ENCODE assay signal across 8 cellular contexts in genomic region chr16:29815793-29816693, GRCh38.
DNase-seq lines count a peak whose midpoint lies in the region; ATAC-seq and TF ChIP-seq lines count a peak whose summit lies in the region.

Gene PAGR1, plus strand, starts transcription at chr16:29816152. Its CDS starts 374 bp downstream, at chr16:29816526.

- ATAC-seq in GM19043 (IDR thresholded peaks at IDR 0.05; ENCODE audit: low read depth, unreplicated experiment) (peak; percentile 44), HG03432 (IDR thresholded peaks at IDR 0.05; ENCODE audit: unreplicated experiment) (peak; percentile 65)

- H3K4me3 ChIP-seq in choroid plexus epithelial cell (ENCODE audit: low read depth, low read length): peak within 1 kb of the TSS; percentile 89

- DNase-seq in Ammon's horn (ENCODE audit: low spot score): peak; percentile 99
- peak; percentile 99 for DNase-seq in NCI-H510A (lab: John Stamatoyannopoulos, UW)
- peak; percentile 96 to 97 for DNase-seq in activated CD4-positive, alpha-beta T cell treated with anti-CD3 and anti-CD28 coated beads for 24 hours (ENCODE audit: low read depth in 2 of 2)
- DNase-seq in choroid plexus epithelial cell (ENCODE audit: low read depth): peak; percentile 100
- peak; percentile 99 for DNase-seq in kidney glomerular epithelial cell (lab: John Stamatoyannopoulos, UW)
- peak; percentile 93 to 96 (median 95) for DNase-seq in stimulated activated CD4-positive, alpha-beta T cell treated with anti-CD3 and anti-CD28 coated beads, Interleukin-1b, Interleukin-23, amount 100 ng/mL, for 24 hours (ENCODE audit: low read depth in 4 of 4, low spot score in 1 of 4)

- TF ChIP-seq CTCF in choroid plexus epithelial cell (conservative IDR thresholded peaks at IDR 0.05; ENCODE audit: low read depth, low read length): peak; percentile 84

Comparison
In these comparisons a context has a peak if more than half of its experiments do, and no peak if none do; other contexts are left out.
1. Peak in every context shown above with its lines: DNase-seq, ATAC-seq and H3K4me3 ChIP-seq.